In the genomic region with DNA sequence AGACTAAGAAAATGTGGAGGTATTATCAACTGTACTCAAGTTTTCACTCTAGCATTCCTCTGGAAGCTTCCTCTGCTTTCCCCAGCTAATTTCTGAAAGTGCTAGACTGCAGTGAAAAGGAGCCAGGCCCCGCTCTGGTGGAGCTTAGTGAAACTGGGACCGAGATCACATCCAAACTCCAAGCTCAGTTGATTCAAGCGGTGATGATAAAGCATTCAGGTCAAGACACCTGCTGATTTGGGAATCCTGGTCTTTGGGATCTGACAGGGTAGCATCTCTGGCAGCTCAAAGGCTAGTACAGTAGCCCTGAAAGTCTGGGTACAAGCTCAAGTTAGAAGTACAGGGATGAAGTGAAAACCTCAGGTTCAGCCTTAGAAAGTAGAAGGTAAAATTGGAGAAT, we compare ENCODE assay signal across 18 cellular contexts.
A peak's percentile ranks its signal among the peaks of the same experiment; 100 is the strongest.
DNase-seq lines count a peak whose midpoint lies in the region; ATAC-seq, FAIRE-seq and TF ChIP-seq lines count a peak whose summit lies in the region.
"Had no signal": no experiment of that assay in that cellular context is flagged by ENCODE, and none has a peak within 500 bp of the region (broad histone marks: within the 10 kb centered on the region; RNA-seq: fewer than 3 reads in every experiment).

No MANE protein-coding gene starts in this region.

- no peak for ATAC-seq in activated CD8-positive, alpha-beta T cell treated with anti-CD3 and anti-CD28 coated beads, Interleukin-2, amount 10 ng/mL, durations not matched to agents 7 days and 5 days
- no peak for ATAC-seq in activated CD8-positive, alpha-beta T cell treated with anti-CD3 and anti-CD28 coated beads for 36 hours
- ATAC-seq in effector memory CD8-positive, alpha-beta T cell (replicated peaks) = no peak
- ATAC-seq in natural killer cell treated with Interleukin-12 subunit alpha and Interleukin-12 subunit beta and Interleukin-15 and Interleukin-18, amount 100 ng/mL, for 72 hours = no peak
- ATAC-seq in GM21576 (IDR thresholded peaks at IDR 0.05; ENCODE audit: unreplicated experiment) = no peak
- ATAC-seq: HepG2 had no signal

- POLR2A ChIA-PET in activated CD8-positive, alpha-beta T cell treated with anti-CD3 and anti-CD28 coated beads, Interleukin-2, amount 10 ng/mL, durations not matched to agents 7 days and 5 days (lab: Charles Lee) = no interaction called here
- POLR2A ChIA-PET in activated CD8-positive, alpha-beta T cell treated with anti-CD3 and anti-CD28 coated beads for 36 hours (lab: Charles Lee) = no interaction called here

- no peak overlapping the region for H3K4me3 Mint-ChIP-seq in activated CD8-positive, alpha-beta T cell treated with anti-CD3 and anti-CD28 coated beads, Interleukin-2, amount 10 ng/mL, durations not matched to agents 7 days and 5 days
- no peak overlapping the region for H3K4me3 Mint-ChIP-seq in activated CD8-positive, alpha-beta T cell treated with anti-CD3 and anti-CD28 coated beads for 36 hours
- H3K4me3 Mint-ChIP-seq in effector memory CD8-positive, alpha-beta T cell = peak overlapping the region; percentile 34 to 53
- peak overlapping the region; percentile 36 for H3K4me3 Mint-ChIP-seq in natural killer cell treated with Interleukin-12 subunit alpha and Interleukin-12 subunit beta and Interleukin-15 and Interleukin-18, amount 100 ng/mL, for 72 hours
- H3K4me3 Mint-ChIP-seq: CD4-positive, CD25-positive, alpha-beta regulatory T cell; H9 had no signal

- peak overlapping the region; percentile 74 for H3K27ac Mint-ChIP-seq in activated CD8-positive, alpha-beta T cell treated with anti-CD3 and anti-CD28 coated beads, Interleukin-2, amount 10 ng/mL, durations not matched to agents 7 days and 5 days
- no peak overlapping the region for H3K27ac Mint-ChIP-seq in activated CD8-positive, alpha-beta T cell treated with anti-CD3 and anti-CD28 coated beads for 36 hours
- H3K27ac Mint-ChIP-seq in effector memory CD8-positive, alpha-beta T cell = peak overlapping the region in 1 of 2 donors; percentile 57
- H3K27ac Mint-ChIP-seq in natural killer cell treated with Interleukin-12 subunit alpha and Interleukin-12 subunit beta and Interleukin-15 and Interleukin-18, amount 100 ng/mL, for 72 hours = peak overlapping the region; percentile 50 to 64
- H3K27ac Mint-ChIP-seq: CD4-positive, CD25-positive, alpha-beta regulatory T cell; H9 had no signal

- H3K36me3 Mint-ChIP-seq in activated CD8-positive, alpha-beta T cell treated with anti-CD3 and anti-CD28 coated beads, Interleukin-2, amount 10 ng/mL, durations not matched to agents 7 days and 5 days (ENCODE audit: low read depth) = peaks cover 29% of the 10 kb centered on the region
- peaks cover 10% of the 10 kb centered on the region for H3K36me3 Mint-ChIP-seq in activated CD8-positive, alpha-beta T cell treated with anti-CD3 and anti-CD28 coated beads for 36 hours (ENCODE audit: low read depth)
- H3K36me3 Mint-ChIP-seq in effector memory CD8-positive, alpha-beta T cell (ENCODE audit: insufficient read depth) = peaks cover under 1% of the 10 kb centered on the region
- peaks cover 9% of the 10 kb centered on the region for H3K36me3 Mint-ChIP-seq in natural killer cell treated with Interleukin-12 subunit alpha and Interleukin-12 subunit beta and Interleukin-15 and Interleukin-18, amount 100 ng/mL, for 72 hours
- H3K36me3 Mint-ChIP-seq: CD4-positive, CD25-positive, alpha-beta regulatory T cell had no signal

- peaks cover 13% of the 10 kb centered on the region for H3K9me3 Mint-ChIP-seq in activated CD8-positive, alpha-beta T cell treated with anti-CD3 and anti-CD28 coated beads, Interleukin-2, amount 10 ng/mL, durations not matched to agents 7 days and 5 days (ENCODE audit: insufficient read depth)
- H3K9me3 Mint-ChIP-seq in activated CD8-positive, alpha-beta T cell treated with anti-CD3 and anti-CD28 coated beads for 36 hours = peaks cover 10% of the 10 kb centered on the region
- H3K9me3 Mint-ChIP-seq in effector memory CD8-positive, alpha-beta T cell = peaks cover 0 to 2% of the 10 kb centered on the region in 2 donors
- peaks cover 7% of the 10 kb centered on the region for H3K9me3 Mint-ChIP-seq in natural killer cell treated with Interleukin-12 subunit alpha and Interleukin-12 subunit beta and Interleukin-15 and Interleukin-18, amount 100 ng/mL, for 72 hours
- H3K9me3 Mint-ChIP-seq: H9 had no signal

- FAIRE-seq in GM12892 (lab: Jason Lieb, UNC) = no peak
- FAIRE-seq: GM18507, HepG2, HTR-8/SVneo had no signal

- CTCF ChIA-PET in activated CD8-positive, alpha-beta T cell treated with anti-CD3 and anti-CD28 coated beads, Interleukin-2, amount 10 ng/mL, durations not matched to agents 7 days and 5 days (lab: Charles Lee) = interaction anchor here (1.1 kb wide), 1 partner anchor 14 kb away, joined by 4 read pairs; no protein-coding TSS in a partner anchor
- CTCF ChIA-PET in activated CD8-positive, alpha-beta T cell treated with anti-CD3 and anti-CD28 coated beads for 36 hours (lab: Charles Lee) = no interaction called here

- H3K4me1 Mint-ChIP-seq in activated CD8-positive, alpha-beta T cell treated with anti-CD3 and anti-CD28 coated beads, Interleukin-2, amount 10 ng/mL, durations not matched to agents 7 days and 5 days (ENCODE audit: low read depth) = peaks cover 38% of the 10 kb centered on the region
- peaks cover 28% of the 10 kb centered on the region for H3K4me1 Mint-ChIP-seq in activated CD8-positive, alpha-beta T cell treated with anti-CD3 and anti-CD28 coated beads for 36 hours (ENCODE audit: low read depth)
- peaks cover 28 to 57% of the 10 kb centered on the region in 2 donors for H3K4me1 Mint-ChIP-seq in effector memory CD8-positive, alpha-beta T cell (ENCODE audit: low read depth in 2 of 2)
- H3K4me1 Mint-ChIP-seq in natural killer cell treated with Interleukin-12 subunit alpha and Interleukin-12 subunit beta and Interleukin-15 and Interleukin-18, amount 100 ng/mL, for 72 hours (ENCODE audit: low read depth in 2 of 2) = peaks cover 51 to 54% of the 10 kb centered on the region in 2 donors

- TF ChIP-seq CTCF in activated CD8-positive, alpha-beta T cell treated with anti-CD3 and anti-CD28 coated beads for 36 hours (IDR thresholded peaks at IDR 0.05) = no peak

- intact Hi-C loops in activated CD8-positive, alpha-beta T cell treated with anti-CD3 and anti-CD28 coated beads for 36 hours (cut with micrococcal nuclease) = no loop called here

- no peak for TF ChIP-seq POLR2A in GM12892 (IDR thresholded peaks at IDR 0.05; ENCODE audit: low read depth, low read length)

- peaks cover 3% of the 10 kb centered on the region for H3K27me3 Mint-ChIP-seq in activated CD8-positive, alpha-beta T cell treated with anti-CD3 and anti-CD28 coated beads, Interleukin-2, amount 10 ng/mL, durations not matched to agents 7 days and 5 days (ENCODE audit: low read depth)
- peaks cover 9% of the 10 kb centered on the region for H3K27me3 Mint-ChIP-seq in activated CD8-positive, alpha-beta T cell treated with anti-CD3 and anti-CD28 coated beads for 36 hours
- no peaks in the 10 kb centered on the region for H3K27me3 Mint-ChIP-seq in effector memory CD8-positive, alpha-beta T cell
- no peaks in the 10 kb centered on the region for H3K27me3 Mint-ChIP-seq in natural killer cell treated with Interleukin-12 subunit alpha and Interleukin-12 subunit beta and Interleukin-15 and Interleukin-18, amount 100 ng/mL, for 72 hours
- H3K27me3 Mint-ChIP-seq: CD4-positive, CD25-positive, alpha-beta regulatory T cell had no signal

- DNase-seq in activated CD8-positive, alpha-beta T cell treated with anti-CD3 and anti-CD28 coated beads, Interleukin-2, amount 10 ng/mL, durations not matched to agents 7 days and 5 days = no peak
- DNase-seq in activated CD8-positive, alpha-beta T cell treated with anti-CD3 and anti-CD28 coated beads for 36 hours = no peak
- no peak for DNase-seq in effector memory CD8-positive, alpha-beta T cell
- peak; percentile 7 for DNase-seq in iPS-NIHi11 (ENCODE audit: low spot score)
- no peak for DNase-seq in natural killer cell treated with Interleukin-12 subunit alpha and Interleukin-12 subunit beta and Interleukin-15 and Interleukin-18, amount 100 ng/mL, for 72 hours (ENCODE audit: low spot score)
- no peak for DNase-seq in GM12892 (ENCODE audit: insufficient read length)
- DNase-seq in mucosa of gallbladder (ENCODE audit: low spot score) = no peak
- DNase-seq: 8988T; ACHN; Calu3; CD4-positive, CD25-positive, alpha-beta regulatory T cell; DMS 273 treated with DMSO at 0.1 percent for 48 hours; GM23248; H9 had no signal

Comparison
In these comparisons a context has a peak if more than half of its experiments do, and no peak if none do; other contexts are left out.
1. H3K4me3 Mint-ChIP-seq: peak in effector memory CD8-positive, alpha-beta T cell (2 of 2) and natural killer cell treated with Interleukin-12 subunit alpha and Interleukin-12 subunit beta and Interleukin-15 and Interleukin-18, amount 100 ng/mL, for 72 hours (single experiment); none in activated CD8-positive, alpha-beta T cell treated with anti-CD3 and anti-CD28 coated beads, Interleukin-2, amount 10 ng/mL, durations not matched to agents 7 days and 5 days (single experiment) and activated CD8-positive, alpha-beta T cell treated with anti-CD3 and anti-CD28 coated beads for 36 hours (single experiment).